In genomic region chr2:105893011-105893995, GRCh38 we compare ENCODE assay signal across 20 cellular contexts.
A peak's percentile ranks its signal among the peaks of the same experiment; 100 is the strongest.
DNase-seq lines count a peak whose midpoint lies in the region; ATAC-seq and TF ChIP-seq lines count a peak whose summit lies in the region.
"Had no signal": no experiment of that assay in that cellular context is flagged by ENCODE, and none has a peak within 500 bp of the region (broad histone marks: within the 10 kb centered on the region; RNA-seq: fewer than 3 reads in every experiment).

No MANE protein-coding gene starts in this region.

- H3K9me3 ChIP-seq in Caco-2 (peaks cover 6% of the 10 kb centered on the region; the same call in 1 of the 2 replicates), Panc1 (ENCODE audit: control insufficient read depth, insufficient read depth, low read depth, low read length) (no peaks in the 10 kb centered on the region)
- H3K9me3 ChIP-seq: BE2C, thyroid gland had no signal

- no peak overlapping the region for H3K27ac ChIP-seq in Panc1 (ENCODE audit: low read length)
- H3K27ac ChIP-seq: thyroid gland had no signal

- ATAC-seq in Panc1 = no peak
- ATAC-seq: stimulated activated memory B cell treated with anti-CD40 and anti-IgM and Interleukin-4, amounts not matched to agents 10 μg/mL and 1 μg/mL and 100 μg/mL, for 72 hours had no signal

- CTCF ChIA-PET in Caco-2 (lab: Charles Lee) (no interaction called here), Panc1 (lab: Charles Lee) (no interaction called here)

- peaks cover 75% of the 10 kb centered on the region for H3K36me3 Mint-ChIP-seq in Caco-2 (ENCODE audit: insufficient read depth, unreplicated experiment)
- H3K36me3 Mint-ChIP-seq in mesothelial cell of epicardium = peaks cover 50% of the 10 kb centered on the region

- in situ Hi-C loops in Panc1 (cut with HindIII; ENCODE audit: low pct_unique_long_range_greater_than_20kb, low sequenced_read_pairs) = no loop called here

- TF ChIP-seq CTCF in AG09319 (IDR thresholded peaks at IDR 0.05; ENCODE audit: low read depth, low read length) (no peak), Caco-2 (IDR thresholded peaks at IDR 0.05; ENCODE audit: insufficient read depth in 1 of 2, low read depth in 1 of 2, low read length in 1 of 2, severe bottlenecking in 1 of 2, unreplicated experiment in 1 of 2) (no peak), Panc1 (IDR thresholded peaks at IDR 0.05) (no peak), fibroblast of mammary gland (conservative IDR thresholded peaks at IDR 0.05; ENCODE audit: control insufficient read depth, insufficient read depth, low read depth, low read length) (no peak), mesothelial cell of epicardium (IDR thresholded peaks at IDR 0.05; ENCODE audit: unreplicated experiment) (no peak)

- no peaks in the 10 kb centered on the region for H3K27me3 Mint-ChIP-seq in Caco-2 (ENCODE audit: insufficient read depth, unreplicated experiment)
- no peaks in the 10 kb centered on the region for H3K27me3 Mint-ChIP-seq in mesothelial cell of epicardium (ENCODE audit: low read depth)
- H3K27me3 Mint-ChIP-seq: stimulated activated memory B cell treated with anti-CD40 and anti-IgM and Interleukin-4, amounts not matched to agents 10 μg/mL and 1 μg/mL and 100 μg/mL, for 72 hours had no signal

- DNase-seq in AG09319 (ENCODE audit: extremely low read depth, low read depth) = peak; percentile 8
- no peak for DNase-seq in Caco-2
- no peak for DNase-seq in Panc1 (ENCODE audit: low read depth, low spot score)
- peak; percentile 11 for DNase-seq in fibroblast of mammary gland (ENCODE audit: low read depth)
- no peak for DNase-seq in NCI-H2029 treated with DMSO at 0.1 percent for 48 hours (lab: John Stamatoyannopoulos, UW)
- no peak for DNase-seq in mesothelial cell of epicardium (ENCODE audit: low spot score in 2 of 2, unreplicated experiment in 2 of 2)
- DNase-seq in RKO (ENCODE audit: low spot score) = no peak
- DNase-seq: activated CD4-positive, alpha-beta T cell treated with anti-CD3 and anti-CD28 coated beads for 1 hour; activated CD8-positive, alpha-beta memory T cell treated with anti-CD3 and anti-CD28 coated beads for 24 hours; activated naive CD4-positive, alpha-beta T cell treated with anti-CD3 and anti-CD28 coated beads, Interleukin-2, amount 50 U/mL, for 16 hours; activated T-cell treated with anti-CD3 and anti-CD28 coated beads, Interleukin-2, amount 50 U/mL, for 48 hours; BE2C; NCI-H187 treated with DMSO at 0.1 percent for 48 hours; Right ventricle myocardium superior; small intestine; stimulated activated CD4-positive, alpha-beta T cell treated with anti-CD3 and anti-CD28 coated beads, Interleukin-2, amount 100 ng/mL, for 24 hours; thyroid gland had no signal

- no peak overlapping the region for H3K4me3 Mint-ChIP-seq in Caco-2 (ENCODE audit: unreplicated experiment)
- no peak overlapping the region for H3K4me3 Mint-ChIP-seq in mesothelial cell of epicardium
- H3K4me3 Mint-ChIP-seq: stimulated activated memory B cell treated with anti-CD40 and anti-IgM and Interleukin-4, amounts not matched to agents 10 μg/mL and 1 μg/mL and 100 μg/mL, for 72 hours had no signal

- POLR2A ChIA-PET in Caco-2 (lab: Charles Lee) (no interaction called here), Panc1 (lab: Charles Lee) (no interaction called here)

- peaks cover 11% of the 10 kb centered on the region for H3K9me3 Mint-ChIP-seq in Caco-2 (ENCODE audit: unreplicated experiment)
- H3K9me3 Mint-ChIP-seq in mesothelial cell of epicardium = peaks cover 15% of the 10 kb centered on the region

- H3K27me3 ChIP-seq in Caco-2 (replicated peaks; ENCODE audit: control insufficient read depth, insufficient read depth, low read length) (no peaks in the 10 kb centered on the region), Panc1 (ENCODE audit: control insufficient read depth, insufficient read depth, low read length) (no peaks in the 10 kb centered on the region)
- H3K27me3 ChIP-seq: BE2C, thyroid gland had no signal

- BruUV-seq in Caco-2 (replicated peaks; lab: Mats Ljungman, UMichigan) (TSS peak; percentile 77), Panc1 (replicated peaks; lab: Mats Ljungman, UMichigan) (TSS peak; percentile 78)

- peaks cover 5% of the 10 kb centered on the region for H3K4me1 Mint-ChIP-seq in Caco-2 (ENCODE audit: low read depth, unreplicated experiment)
- no peaks in the 10 kb centered on the region for H3K4me1 Mint-ChIP-seq in mesothelial cell of epicardium

- peaks cover 9% of the 10 kb centered on the region; the same call in 1 of the 2 replicates for H3K36me3 ChIP-seq in Caco-2 (ENCODE audit: control insufficient read depth, insufficient read depth, low read length)
- H3K36me3 ChIP-seq in Panc1 (ENCODE audit: control insufficient read depth, insufficient read depth, low read length) = no peaks in the 10 kb centered on the region
- H3K36me3 ChIP-seq: BE2C, HAP-1 had no signal

- H3K27ac Mint-ChIP-seq in Caco-2 (ENCODE audit: unreplicated experiment) (no peak overlapping the region), mesothelial cell of epicardium (no peak overlapping the region)
- H3K27ac Mint-ChIP-seq: stimulated activated memory B cell treated with anti-CD40 and anti-IgM and Interleukin-4, amounts not matched to agents 10 μg/mL and 1 μg/mL and 100 μg/mL, for 72 hours had no signal

- H3K4me1 ChIP-seq in Caco-2 = peaks cover 3% of the 10 kb centered on the region
- H3K4me1 ChIP-seq in Panc1 (ENCODE audit: control insufficient read depth, insufficient read depth, low read length) = no peaks in the 10 kb centered on the region
- H3K4me1 ChIP-seq: BE2C, HAP-1, thyroid gland had no signal

- H3K4me3 ChIP-seq in Caco-2 (ENCODE audit: low read depth, low read length) (no peak overlapping the region), Panc1 (ENCODE audit: low read depth in 2 of 2, low read length in 2 of 2) (no peak overlapping the region), fibroblast of mammary gland (ENCODE audit: control insufficient read depth, low read depth, low read length) (no peak overlapping the region)
- H3K4me3 ChIP-seq: HAP-1, lung, thyroid gland had no signal

- intact Hi-C loops in Caco-2 (cut with micrococcal nuclease; ENCODE audit: unreplicated experiment) = loop anchor here (10.0 kb wide), 1 partner anchor 71 kb away; no protein-coding TSS in a partner anchor
- intact Hi-C loops in Panc1 (cut with micrococcal nuclease; ENCODE audit: unreplicated experiment) = no loop called here

Comparison
In these comparisons a context has a peak if more than half of its experiments do, and no peak if none do; other contexts are left out.
1. DNase-seq: peak in AG09319 (single experiment) and fibroblast of mammary gland (single experiment); none in Caco-2 (0 of 2), Panc1 (single experiment), NCI-H2029 treated with DMSO at 0.1 percent for 48 hours (single experiment), mesothelial cell of epicardium (0 of 2) and RKO (single experiment).